23 cellular contexts compared by ENCODE assay signal in the genomic region with DNA sequence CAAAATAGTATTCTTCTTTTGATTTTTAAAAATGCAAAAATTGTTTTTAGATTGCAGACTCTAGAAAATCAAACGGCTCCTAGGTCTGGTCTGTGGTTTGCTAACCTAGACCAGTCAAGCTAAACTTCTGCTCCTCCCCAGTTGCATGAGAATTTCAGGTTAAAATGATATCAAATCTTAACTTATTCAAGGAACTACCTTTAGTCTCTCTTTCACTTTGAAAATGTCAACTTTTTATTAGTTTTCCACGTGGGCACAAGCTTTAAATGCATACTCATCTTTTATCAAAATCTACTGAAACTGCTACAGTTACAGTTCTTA. TPM values are rescaled to one million over a fixed set of nuclear protein-coding genes. Genes with fewer than 3 reads are reported as not detected.
DNase-seq lines count a peak whose midpoint lies in the region; ATAC-seq, FAIRE-seq and TF ChIP-seq lines count a peak whose summit lies in the region.
"Had no signal": no experiment of that assay in that cellular context is flagged by ENCODE, and none has a peak within 500 bp of the region (broad histone marks: within the 10 kb centered on the region; RNA-seq: fewer than 3 reads in every experiment).

No MANE protein-coding gene starts in this region.

- POLR2A ChIA-PET in CD4-positive, alpha-beta T cell (lab: Charles Lee) = interaction anchor here (0.7 to 12.5 kb wide), 7 partner anchors 7 to 369 kb away, joined by 3 to 196 read pairs (median 4); a partner anchor contains a TSS
- POLR2A ChIA-PET in CD8-positive, alpha-beta T cell (lab: Charles Lee) = interaction anchor here (0.6 to 1.3 kb wide), 6 partner anchors 9 to 31 kb away, joined by 3 to 5 read pairs (median 4); a partner anchor contains a TSS
- POLR2A ChIA-PET in activated CD4-positive, alpha-beta memory T cell treated with anti-CD3 and anti-CD28 coated beads, Interleukin-2, amount 10 ng/mL, durations not matched to agents 7 days and 5 days (lab: Charles Lee) = interaction anchor here (1.2 to 2.2 kb wide), 3 partner anchors 9 to 21 kb away, joined by 3 to 28 read pairs (median 3); a partner anchor contains a TSS

- peak overlapping the region; percentile 87 for H3K4me3 Mint-ChIP-seq in CD4-positive, alpha-beta T cell
- H3K4me3 Mint-ChIP-seq in CD8-positive, alpha-beta T cell = peak overlapping the region; percentile 79
- peak overlapping the region; percentile 54 for H3K4me3 Mint-ChIP-seq in activated CD4-positive, alpha-beta memory T cell treated with anti-CD3 and anti-CD28 coated beads, Interleukin-2, amount 10 ng/mL, durations not matched to agents 7 days and 5 days

- TF ChIP-seq CTCF in CD4-positive, alpha-beta T cell (IDR thresholded peaks at IDR 0.05) = no peak
- no peak for TF ChIP-seq CTCF in CD8-positive, alpha-beta T cell (IDR thresholded peaks at IDR 0.05)
- TF ChIP-seq CTCF in suprapubic skin (IDR thresholded peaks at IDR 0.05) = no peak

- ATAC-seq in CD4-positive, alpha-beta T cell (ENCODE audit: poor library complexity) = peak; percentile 8
- ATAC-seq in CD8-positive, alpha-beta T cell = peak; percentile 7
- ATAC-seq in HG03196 (IDR thresholded peaks at IDR 0.05; ENCODE audit: unreplicated experiment) = no peak
- ATAC-seq: PC-3 had no signal

- CTCF ChIA-PET in CD4-positive, alpha-beta T cell (lab: Charles Lee) = interaction anchor here (0.8 to 1.4 kb wide), 5 partner anchors 10 to 74 kb away, joined by 3 to 6 read pairs (median 4); no protein-coding TSS in a partner anchor
- CTCF ChIA-PET in CD8-positive, alpha-beta T cell (lab: Charles Lee) = interaction anchor here (2.0 kb wide), 1 partner anchor 9 kb away, joined by 5 read pairs; no protein-coding TSS in a partner anchor
- CTCF ChIA-PET in activated CD4-positive, alpha-beta memory T cell treated with anti-CD3 and anti-CD28 coated beads, Interleukin-2, amount 10 ng/mL, durations not matched to agents 7 days and 5 days (lab: Charles Lee) = interaction anchor here (1.1 to 2.1 kb wide), 2 partner anchors 9 to 45 kb away, joined by 3 to 8 read pairs; a partner anchor contains a TSS

- peak overlapping the region; percentile 1 for H3K4me3 ChIP-seq in CD8-positive, alpha-beta T cell (ENCODE audit: low read depth, low read length)
- no peak overlapping the region for H3K4me3 ChIP-seq in effector memory CD4-positive, alpha-beta T cell (ENCODE audit: insufficient read depth, low read depth, low read length, poor library complexity, severe bottlenecking)
- no peak overlapping the region for H3K4me3 ChIP-seq in suprapubic skin
- H3K4me3 ChIP-seq in small intestine (ENCODE audit: low read depth in 1 of 2, low read length in 2 of 2) = no peak overlapping the region
- H3K4me3 ChIP-seq: sigmoid colon, thoracic aorta had no signal

- WGBS in suprapubic skin = 58% methylated on average over 2 of the region's 2 CpGs
- 39 to 56% (median 44%) methylated on average over 2 of the region's 2 CpGs for WGBS in small intestine, 3 donors

- no peaks in the 10 kb centered on the region for H3K27me3 Mint-ChIP-seq in CD4-positive, alpha-beta T cell
- H3K27me3 Mint-ChIP-seq in CD8-positive, alpha-beta T cell (ENCODE audit: low read depth) = no peaks in the 10 kb centered on the region
- no peaks in the 10 kb centered on the region for H3K27me3 Mint-ChIP-seq in activated CD4-positive, alpha-beta memory T cell treated with anti-CD3 and anti-CD28 coated beads, Interleukin-2, amount 10 ng/mL, durations not matched to agents 7 days and 5 days

- peaks cover 92% of the 10 kb centered on the region for H3K4me1 Mint-ChIP-seq in CD4-positive, alpha-beta T cell (ENCODE audit: low read depth)
- peaks cover 86% of the 10 kb centered on the region for H3K4me1 Mint-ChIP-seq in CD8-positive, alpha-beta T cell (ENCODE audit: low read depth)
- H3K4me1 Mint-ChIP-seq in activated CD4-positive, alpha-beta memory T cell treated with anti-CD3 and anti-CD28 coated beads, Interleukin-2, amount 10 ng/mL, durations not matched to agents 7 days and 5 days = peaks cover 91% of the 10 kb centered on the region

- peaks cover 27% of the 10 kb centered on the region for H3K36me3 Mint-ChIP-seq in CD4-positive, alpha-beta T cell (ENCODE audit: low read depth)
- peaks cover 14% of the 10 kb centered on the region for H3K36me3 Mint-ChIP-seq in CD8-positive, alpha-beta T cell
- H3K36me3 Mint-ChIP-seq in activated CD4-positive, alpha-beta memory T cell treated with anti-CD3 and anti-CD28 coated beads, Interleukin-2, amount 10 ng/mL, durations not matched to agents 7 days and 5 days (ENCODE audit: low read depth) = peaks cover 26% of the 10 kb centered on the region

- FAIRE-seq in small intestine (lab: Jason Lieb, UNC) = no peak
- FAIRE-seq: bronchial epithelial cell, HTR-8/SVneo had no signal

- intact Hi-C loops in CD4-positive, alpha-beta T cell (cut with DNase I, micrococcal nuclease) = loop anchor here in 1 of 2 experiments (2.0 kb wide), 1 partner anchor 20 kb away; no protein-coding TSS in a partner anchor
- intact Hi-C loops in CD8-positive, alpha-beta T cell (cut with DNase I, micrococcal nuclease) = loop anchor here in 1 of 2 experiments (2.0 to 10.0 kb wide), 3 partner anchors 46 to 1828 kb away; a partner anchor contains a TSS

- H3K27ac Mint-ChIP-seq in CD4-positive, alpha-beta T cell = peak overlapping the region; percentile 90
- peak overlapping the region; percentile 93 for H3K27ac Mint-ChIP-seq in CD8-positive, alpha-beta T cell
- peak overlapping the region; percentile 86 for H3K27ac Mint-ChIP-seq in activated CD4-positive, alpha-beta memory T cell treated with anti-CD3 and anti-CD28 coated beads, Interleukin-2, amount 10 ng/mL, durations not matched to agents 7 days and 5 days
- H3K27ac Mint-ChIP-seq: progenitor cell of endocrine pancreas had no signal

- H3K9me3 ChIP-seq in CD4-positive, alpha-beta T cell (ENCODE audit: control insufficient read depth, low read length) = no peaks in the 10 kb centered on the region
- H3K9me3 ChIP-seq in CD8-positive, alpha-beta T cell (ENCODE audit: low read length) = no peaks in the 10 kb centered on the region
- H3K9me3 ChIP-seq in effector memory CD4-positive, alpha-beta T cell (ENCODE audit: control insufficient read depth, low read length) = no peaks in the 10 kb centered on the region
- no peaks in the 10 kb centered on the region for H3K9me3 ChIP-seq in suprapubic skin
- no peaks in the 10 kb centered on the region for H3K9me3 ChIP-seq in small intestine (ENCODE audit: control insufficient read depth, low read depth)
- H3K9me3 ChIP-seq: Caco-2, sigmoid colon, thoracic aorta had no signal

- TF ChIP-seq POLR2A in suprapubic skin (IDR thresholded peaks at IDR 0.05) = no peak

- peaks cover 95% of the 10 kb centered on the region for H3K4me1 ChIP-seq in CD8-positive, alpha-beta T cell (ENCODE audit: insufficient read depth, low read length)
- peaks cover 83% of the 10 kb centered on the region for H3K4me1 ChIP-seq in effector memory CD4-positive, alpha-beta T cell (ENCODE audit: control insufficient read depth, insufficient read depth, low read length, poor library complexity, severe bottlenecking)
- no peaks in the 10 kb centered on the region for H3K4me1 ChIP-seq in suprapubic skin
- no peaks in the 10 kb centered on the region for H3K4me1 ChIP-seq in small intestine (ENCODE audit: control insufficient read depth in 2 of 2, insufficient read depth in 1 of 2, low read depth in 1 of 2, low read length in 1 of 2)
- H3K4me1 ChIP-seq: Caco-2, sigmoid colon had no signal

- H3K36me3 ChIP-seq in CD8-positive, alpha-beta T cell (ENCODE audit: insufficient read depth, low read length) = no peaks in the 10 kb centered on the region
- H3K36me3 ChIP-seq in effector memory CD4-positive, alpha-beta T cell (ENCODE audit: control insufficient read depth, insufficient read depth, low read length) = no peaks in the 10 kb centered on the region
- H3K36me3 ChIP-seq in suprapubic skin (no peaks in the 10 kb centered on the region), small intestine (ENCODE audit: control insufficient read depth in 2 of 2, insufficient read depth in 2 of 2, low read length in 2 of 2) (no peaks in the 10 kb centered on the region)
- H3K36me3 ChIP-seq: sigmoid colon, thoracic aorta had no signal

- no peaks in the 10 kb centered on the region for H3K27me3 ChIP-seq in CD4-positive, alpha-beta T cell (ENCODE audit: control insufficient read depth, insufficient read depth, low read length)
- H3K27me3 ChIP-seq in CD8-positive, alpha-beta T cell (ENCODE audit: insufficient read depth, low read length) = no peaks in the 10 kb centered on the region
- no peaks in the 10 kb centered on the region for H3K27me3 ChIP-seq in effector memory CD4-positive, alpha-beta T cell (replicated peaks; ENCODE audit: control insufficient read depth, insufficient read depth, low read length, poor library complexity, severe bottlenecking)
- no peaks in the 10 kb centered on the region for H3K27me3 ChIP-seq in suprapubic skin
- no peaks in the 10 kb centered on the region for H3K27me3 ChIP-seq in small intestine (ENCODE audit: control insufficient read depth in 2 of 2, insufficient read depth in 2 of 2, low read length in 2 of 2)
- H3K27me3 ChIP-seq: sigmoid colon had no signal

- no peak for DNase-seq in CD4-positive, alpha-beta T cell
- no peak for DNase-seq in CD8-positive, alpha-beta T cell
- no peak for DNase-seq in activated CD4-positive, alpha-beta memory T cell treated with anti-CD3 and anti-CD28 coated beads, Interleukin-2, amount 10 ng/mL, durations not matched to agents 7 days and 5 days
- no peak for DNase-seq in effector memory CD4-positive, alpha-beta T cell
- DNase-seq in suprapubic skin (ENCODE audit: low spot score in 2 of 2) = no peak
- no peak for DNase-seq in small intestine
- DNase-seq: amniotic stem cell, Caco-2, cortex of kidney, DMS79 treated with DMSO at 0.1 percent for 48 hours, Karpas-422, NCI-H1048, NCI-H187, NCI-H226, NCI-H82, PC-3, Right ventricle myocardium superior, sigmoid colon had no signal

- H3K9me3 Mint-ChIP-seq in CD4-positive, alpha-beta T cell = no peaks in the 10 kb centered on the region
- no peaks in the 10 kb centered on the region for H3K9me3 Mint-ChIP-seq in CD8-positive, alpha-beta T cell
- H3K9me3 Mint-ChIP-seq in activated CD4-positive, alpha-beta memory T cell treated with anti-CD3 and anti-CD28 coated beads, Interleukin-2, amount 10 ng/mL, durations not matched to agents 7 days and 5 days = no peaks in the 10 kb centered on the region

- no peak for TF ChIP-seq EP300 in suprapubic skin (IDR thresholded peaks at IDR 0.05)

- peak overlapping the region; percentile 68 for H3K27ac ChIP-seq in CD4-positive, alpha-beta T cell (ENCODE audit: low read depth, low read length)
- H3K27ac ChIP-seq in CD8-positive, alpha-beta T cell (ENCODE audit: low read depth, low read length) = peak overlapping the region; percentile 28
- peak overlapping the region; percentile 51 for H3K27ac ChIP-seq in effector memory CD4-positive, alpha-beta T cell (ENCODE audit: insufficient read depth, low read length, poor library complexity, severe bottlenecking)
- H3K27ac ChIP-seq in suprapubic skin (no peak overlapping the region), small intestine (ENCODE audit: low read depth in 1 of 2, low read length in 1 of 2) (no peak overlapping the region)
- H3K27ac ChIP-seq: sigmoid colon, thoracic aorta had no signal

RNA-seq across cellular contexts. Expression of a gene that starts 8.8 kb away (rescaled TPM):
- 100 to 1,000 TPM; 202 to 225 TPM for total RNA-seq in CD4-positive, alpha-beta T cell
- 100 to 1,000 TPM; 165 to 168 TPM for total RNA-seq in CD8-positive, alpha-beta T cell
- 10 to 100 TPM; 59.5 to 66.1 TPM for total RNA-seq in activated CD4-positive, alpha-beta memory T cell treated with anti-CD3 and anti-CD28 coated beads, Interleukin-2, amount 10 ng/mL, durations not matched to agents 7 days and 5 days
- 1 to 10 TPM in 1 of 4 donors, under 1 TPM in 2, not detected in 1; 0.05 to 2.6 (median 0.21) TPM for total RNA-seq in suprapubic skin
- 1 to 10 TPM in 2 of 3 donors, under 1 TPM in 1; 0.89 to 2.4 (median 2.0) TPM for polyA plus RNA-seq in small intestine
- total RNA-seq: Caco-2 had no signal

Comparison
In these comparisons a context has a peak if more than half of its experiments do, and no peak if none do; other contexts are left out.
1. H3K27ac ChIP-seq: peak in CD4-positive, alpha-beta T cell (single experiment), CD8-positive, alpha-beta T cell (single experiment) and effector memory CD4-positive, alpha-beta T cell (single experiment); none in suprapubic skin (single experiment) and small intestine (0 of 2).
2. RNA of a gene that starts 8.8 kb away (total RNA-seq): 202 to 225 TPM in CD4-positive, alpha-beta T cell, 165 to 168 TPM in CD8-positive, alpha-beta T cell and 59.5 to 66.1 TPM in activated CD4-positive, alpha-beta memory T cell treated with anti-CD3 and anti-CD28 coated beads, Interleukin-2, amount 10 ng/mL, durations not matched to agents 7 days and 5 days; 0.05 to 2.6 TPM in suprapubic skin; every median in the first group is over 10 times any median in the second.
3. Peak in every context shown above with its lines, with median percentiles within 50 percentile points of each other: H3K27ac Mint-ChIP-seq and H3K4me3 Mint-ChIP-seq.